In the genomic region with DNA sequence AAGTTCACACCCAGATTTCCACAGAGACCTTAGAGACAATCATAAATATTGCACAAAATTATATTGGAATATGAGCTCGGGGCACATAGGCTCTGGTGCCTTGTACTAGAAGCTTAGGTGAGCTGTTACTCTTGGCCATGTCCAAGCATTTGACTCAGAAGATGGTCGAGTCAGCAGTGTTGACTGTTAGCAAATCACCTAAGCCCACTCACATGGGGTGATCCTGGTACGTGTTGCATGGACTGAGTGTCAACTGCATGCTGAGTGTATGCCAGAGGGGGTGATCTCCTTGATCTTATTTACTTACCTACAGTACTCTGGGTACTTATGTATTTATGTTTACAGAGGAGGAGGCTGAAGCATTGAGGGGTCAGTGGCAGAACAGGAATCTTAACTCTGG, we compare ENCODE assay signal across 1 cellular context.
TF ChIP-seq lines count a peak whose summit lies in the region.

No MANE protein-coding gene starts in this region.

TF ChIP-seq in IMR-90, 13 proteins besides CTCF, POLR2A, EP300 and RAD21:
- no peak for TF ChIP-seq MAZ (IDR thresholded peaks at IDR 0.05; ENCODE audit: borderline replicate concordance, low read depth, low read length)
- no peak for TF ChIP-seq SMC3 (IDR thresholded peaks at IDR 0.05; ENCODE audit: low read depth, low read length)
- no peak for TF ChIP-seq NFE2L2 (IDR thresholded peaks at IDR 0.05; ENCODE audit: low read depth, low read length)
- TF ChIP-seq, protein P1, sequence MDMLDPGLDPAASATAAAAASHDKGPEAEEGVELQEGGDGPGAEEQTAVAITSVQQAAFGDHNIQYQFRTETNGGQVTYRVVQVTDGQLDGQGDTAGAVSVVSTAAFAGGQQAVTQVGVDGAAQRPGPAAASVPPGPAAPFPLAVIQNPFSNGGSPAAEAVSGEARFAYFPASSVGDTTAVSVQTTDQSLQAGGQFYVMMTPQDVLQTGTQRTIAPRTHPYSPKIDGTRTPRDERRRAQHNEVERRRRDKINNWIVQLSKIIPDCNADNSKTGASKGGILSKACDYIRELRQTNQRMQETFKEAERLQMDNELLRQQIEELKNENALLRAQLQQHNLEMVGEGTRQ (IDR thresholded peaks at IDR 0.05; ENCODE audit: low read depth, low read length) = no peak
- no peak for TF ChIP-seq CHD1 (IDR thresholded peaks at IDR 0.05; ENCODE audit: low read depth, low read length)
- TF ChIP-seq, protein P2, sequence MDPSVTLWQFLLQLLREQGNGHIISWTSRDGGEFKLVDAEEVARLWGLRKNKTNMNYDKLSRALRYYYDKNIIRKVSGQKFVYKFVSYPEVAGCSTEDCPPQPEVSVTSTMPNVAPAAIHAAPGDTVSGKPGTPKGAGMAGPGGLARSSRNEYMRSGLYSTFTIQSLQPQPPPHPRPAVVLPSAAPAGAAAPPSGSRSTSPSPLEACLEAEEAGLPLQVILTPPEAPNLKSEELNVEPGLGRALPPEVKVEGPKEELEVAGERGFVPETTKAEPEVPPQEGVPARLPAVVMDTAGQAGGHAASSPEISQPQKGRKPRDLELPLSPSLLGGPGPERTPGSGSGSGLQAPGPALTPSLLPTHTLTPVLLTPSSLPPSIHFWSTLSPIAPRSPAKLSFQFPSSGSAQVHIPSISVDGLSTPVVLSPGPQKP (IDR thresholded peaks at IDR 0.05; ENCODE audit: borderline replicate concordance, low read depth, low read length) = no peak
